ENCODE assay signal across 9 cellular contexts in the genomic region with DNA sequence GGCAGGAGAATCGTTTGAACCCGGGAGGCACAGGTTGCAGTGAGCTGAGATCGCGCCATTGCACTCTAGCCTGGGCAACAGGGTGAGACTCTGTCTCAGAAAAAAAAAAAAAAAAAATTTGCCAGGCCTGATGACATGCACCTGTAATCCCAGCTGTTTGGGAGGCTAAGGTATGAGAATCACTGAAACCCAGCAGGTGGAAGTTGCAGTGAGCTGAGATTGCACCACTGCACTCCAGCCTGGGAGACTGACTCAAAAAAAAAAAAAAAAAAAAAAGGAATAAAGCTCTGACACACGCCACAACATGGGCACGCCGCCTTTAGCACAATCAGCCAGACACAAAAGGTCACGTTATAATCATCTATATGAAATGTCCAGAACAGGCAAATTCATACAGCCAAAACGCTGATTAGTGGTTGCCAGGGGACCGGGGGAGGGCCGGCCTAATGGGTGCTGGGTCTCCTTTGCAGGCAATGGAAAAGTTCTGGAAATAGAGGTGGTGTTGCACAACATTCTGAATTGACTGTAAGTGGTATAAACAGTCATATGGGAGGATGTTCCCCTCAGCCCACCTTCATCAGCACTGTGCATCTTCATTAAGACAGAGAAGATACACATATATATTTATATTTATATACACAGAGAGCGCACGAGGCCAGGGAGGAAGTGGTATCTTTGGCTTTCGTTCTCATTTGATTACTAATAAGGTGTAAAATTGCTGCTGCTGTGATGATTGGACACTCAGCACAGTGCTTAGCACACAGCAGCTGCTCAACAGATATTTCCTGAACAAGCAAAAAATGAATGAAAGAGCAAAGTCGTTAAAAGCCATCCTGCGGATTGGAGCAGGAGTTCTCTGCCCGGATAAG. TPM values are rescaled to one million over a fixed set of nuclear protein-coding genes. Genes with fewer than 3 reads are reported as not detected.
DNase-seq lines count a peak whose midpoint lies in the region; ATAC-seq and TF ChIP-seq lines count a peak whose summit lies in the region.
"Had no signal": no experiment of that assay in that cellular context is flagged by ENCODE, and none has a peak within 500 bp of the region (broad histone marks: within the 10 kb centered on the region; RNA-seq: fewer than 3 reads in every experiment).

No MANE protein-coding gene starts in this region.

- peak overlapping the region; percentile 67 to 90 (median 86) for H3K27ac Mint-ChIP-seq in CD14-positive monocyte
- peak overlapping the region in 1 of 2 donors; percentile 58 for H3K27ac Mint-ChIP-seq in T-cell

- TF ChIP-seq EP300 in tibial nerve (IDR thresholded peaks at IDR 0.05): no peak

- H3K4me3 Mint-ChIP-seq in CD14-positive monocyte (no peak overlapping the region), T-cell (peak overlapping the region in 2 of 3 donors; percentile 2 to 24)

- H3K9me3 ChIP-seq in right lobe of liver (no peaks in the 10 kb centered on the region), prostate gland (no peaks in the 10 kb centered on the region), tibial nerve (no peaks in the 10 kb centered on the region)
- H3K9me3 ChIP-seq: BE2C had no signal

- TF ChIP-seq POLR2A in right lobe of liver (IDR thresholded peaks at IDR 0.05): no peak
- no peak for TF ChIP-seq POLR2A in prostate gland (IDR thresholded peaks at IDR 0.05)
- TF ChIP-seq POLR2A in tibial nerve (IDR thresholded peaks at IDR 0.05): no peak

- intact Hi-C loops in CD14-positive monocyte (cut with micrococcal nuclease) (no loop called here), right lobe of liver (cut with DNase I) (no loop called here), prostate gland (cut with DNase I) (no loop called here)

- H3K36me3 Mint-ChIP-seq in CD14-positive monocyte (peaks cover 37 to 47% of the 10 kb centered on the region in 2 donors), T-cell (peaks cover 32% of the 10 kb centered on the region)

- DNase-seq in CD14-positive monocyte (ENCODE audit: low spot score) (no peak), T-cell (peak in 1 of 34 experiments; percentile 26), dermis blood vessel endothelial cell (no peak), right lobe of liver (no peak), prostate gland (ENCODE audit: low spot score) (no peak), tibial nerve (ENCODE audit: low spot score in 2 of 2) (no peak)
- DNase-seq: BE2C had no signal

- H3K4me1 Mint-ChIP-seq in CD14-positive monocyte (peaks cover 33% of the 10 kb centered on the region), T-cell (peaks cover 13 to 37% (median 25%) of the 10 kb centered on the region in 3 donors)

- H3K9me3 Mint-ChIP-seq in CD14-positive monocyte (peaks cover 0 to 2% (median 0%) of the 10 kb centered on the region in 7 donors), T-cell (no peaks in the 10 kb centered on the region)

- H3K4me1 ChIP-seq in right lobe of liver (peaks cover 0 to 12% (median 0%) of the 10 kb centered on the region in 4 donors), prostate gland (replicated peaks) (peaks cover 3% of the 10 kb centered on the region), tibial nerve (peaks cover 0 to 17% (median 12%) of the 10 kb centered on the region in 4 donors)
- H3K4me1 ChIP-seq: BE2C had no signal

- H3K27ac ChIP-seq in right lobe of liver (no peak overlapping the region), prostate gland (no peak overlapping the region), tibial nerve (no peak overlapping the region)

- CTCF ChIA-PET in T-cell (lab: Charles Lee): interaction anchor here in 1 of 2 donors (0.6 to 0.7 kb wide), 3 partner anchors 92 to 191 kb away, joined by 3 to 5 read pairs (median 4); a partner anchor contains a TSS

- H3K36me3 ChIP-seq in right lobe of liver (peaks cover 0 to 6% (median 0%) of the 10 kb centered on the region in 4 donors), prostate gland (peaks cover 0 to 12% of the 10 kb centered on the region in 2 donors), tibial nerve (peaks cover 0 to 70% (median 7%) of the 10 kb centered on the region in 3 donors)

- POLR2A ChIA-PET in T-cell (lab: Charles Lee): interaction anchor here (0.6 to 1.5 kb wide), 4 partner anchors 19 to 200 kb away, joined by 3 to 6 read pairs (median 4); a partner anchor contains a TSS

- 57% methylated on average over 7 of the region's 17 CpGs for WGBS in right lobe of liver (ENCODE audit: insufficient coverage, low coverage, low lambda C conversion rate, missing lambda C conversion rate)
- WGBS in prostate gland: 77% methylated on average over 17 of the region's 17 CpGs
- 74 to 79% methylated on average over 17 of the region's 17 CpGs for WGBS in tibial nerve, 2 donors

- H3K27me3 ChIP-seq in right lobe of liver: no peaks in the 10 kb centered on the region
- no peaks in the 10 kb centered on the region for H3K27me3 ChIP-seq in prostate gland (replicated peaks; ENCODE audit: insufficient read depth)
- no peaks in the 10 kb centered on the region for H3K27me3 ChIP-seq in tibial nerve
- H3K27me3 ChIP-seq: BE2C had no signal

- TF ChIP-seq CTCF in CD14-positive monocyte (IDR thresholded peaks at IDR 0.05): no peak
- no peak for TF ChIP-seq CTCF in right lobe of liver (IDR thresholded peaks at IDR 0.05)
- no peak for TF ChIP-seq CTCF in prostate gland (IDR thresholded peaks at IDR 0.05)
- no peak for TF ChIP-seq CTCF in tibial nerve (IDR thresholded peaks at IDR 0.05)

- ATAC-seq in GM18873 (IDR thresholded peaks at IDR 0.05; ENCODE audit: low FRiP score, unreplicated experiment) (peak; percentile 37), HG02884 (IDR thresholded peaks at IDR 0.05; ENCODE audit: unreplicated experiment) (peak; percentile 58), T-cell (replicated peaks in 1 of 4) (no peak), right lobe of liver (no peak)

- H3K27me3 Mint-ChIP-seq in CD14-positive monocyte (ENCODE audit: low read depth in 3 of 3): peaks cover 0 to 7% (median 0%) of the 10 kb centered on the region in 3 donors
- H3K27me3 Mint-ChIP-seq in T-cell: no peaks in the 10 kb centered on the region

- H3K4me3 ChIP-seq in right lobe of liver: no peak overlapping the region
- no peak overlapping the region for H3K4me3 ChIP-seq in prostate gland
- H3K4me3 ChIP-seq in tibial nerve: no peak overlapping the region

RNA-seq across cellular contexts. Expression of a gene that starts 3.8 kb away (rescaled TPM):
- polyA plus RNA-seq in CD14-positive monocyte: 10 to 100 TPM; 15.3 to 17.0 TPM
- 10 to 100 TPM; 16.8 to 27.6 (median 24.7) TPM for total RNA-seq in T-cell
- total RNA-seq in dermis blood vessel endothelial cell: 23.5 and 41.4 TPM in 2 replicates
- total RNA-seq in right lobe of liver: 10 to 100 TPM; 11.3 to 28.3 (median 15.6) TPM
- total RNA-seq in prostate gland: 10 to 100 TPM; 33.6 to 36.0 TPM
- 10 to 100 TPM; 33.7 to 49.6 (median 40.5) TPM for total RNA-seq in tibial nerve

RNA-seq across cellular contexts. Expression of a gene that starts 7.7 kb away (rescaled TPM):
- polyA plus RNA-seq in CD14-positive monocyte: not detected
- total RNA-seq in T-cell (1 to 10 TPM; 2.9 to 5.8 (median 3.9) TPM), dermis blood vessel endothelial cell (0.79 and 2.2 TPM in 2 replicates), right lobe of liver (under 1 TPM in 3 of 6 experiments, not detected in 3; 0.20 to 0.29 (median 0.24) TPM), prostate gland (10 to 100 TPM in 1 of 2 donors, 1 to 10 TPM in 1; 1.4 to 10.9 TPM), tibial nerve (1 to 10 TPM; 4.6 to 6.9 (median 5.9) TPM)

RNA-seq across cellular contexts. Expression of a gene that starts 17.3 kb away (rescaled TPM):
- 10 to 100 TPM; 16.9 to 22.0 TPM for polyA plus RNA-seq in CD14-positive monocyte
- 100 to 1,000 TPM; 173 to 208 (median 194) TPM for total RNA-seq in T-cell
- total RNA-seq in dermis blood vessel endothelial cell: 23.8 and 54.5 TPM in 2 replicates
- 10 to 100 TPM; 26.4 to 39.6 (median 30.2) TPM for total RNA-seq in right lobe of liver
- total RNA-seq in prostate gland: 100 to 1,000 TPM in 1 of 2 donors, 10 to 100 TPM in 1; 49.5 to 112 TPM
- 10 to 100 TPM; 35.4 to 56.7 (median 40.7) TPM for total RNA-seq in tibial nerve

RNA-seq across cellular contexts. Expression of a gene that starts 47.5 kb away (rescaled TPM):
- under 1 TPM; 0.16 to 0.38 TPM for polyA plus RNA-seq in CD14-positive monocyte
- total RNA-seq in T-cell: 10 to 100 TPM; 10.6 to 22.4 (median 18.2) TPM
- 1.0 and 1.1 TPM in 2 replicates for total RNA-seq in dermis blood vessel endothelial cell
- total RNA-seq in right lobe of liver: 10 to 100 TPM in 5 of 6 experiments, 1 to 10 TPM in 1; 8.8 to 22.2 (median 14.0) TPM
- total RNA-seq in prostate gland: 10 to 100 TPM in 1 of 2 donors, 1 to 10 TPM in 1; 1.5 to 10.8 TPM
- total RNA-seq in tibial nerve: 1 to 10 TPM in 3 of 4 donors, under 1 TPM in 1; 0.44 to 8.6 (median 3.0) TPM

RNA-seq across cellular contexts. Expression of a gene that starts 49.1 kb away (rescaled TPM):
- 10 to 100 TPM; 10.1 to 11.2 TPM for polyA plus RNA-seq in CD14-positive monocyte
- total RNA-seq in T-cell (under 1 TPM in 1 of 5 donors, not detected in 4; 0.47 TPM), dermis blood vessel endothelial cell (not detected in 2 replicates), right lobe of liver (1 to 10 TPM; 1.1 to 5.6 (median 2.2) TPM), prostate gland (not detected), tibial nerve (10 to 100 TPM in 1 of 4 donors, 1 to 10 TPM in 3; 5.5 to 17.1 (median 7.7) TPM)

Comparison
In these comparisons a context has a peak if more than half of its experiments do, and no peak if none do; other contexts are left out.
1. H3K4me3 Mint-ChIP-seq: peak in T-cell (2 of 3); none in CD14-positive monocyte (0 of 2).
2. ATAC-seq: peak in GM18873 (single experiment) and HG02884 (single experiment); none in T-cell (0 of 4) and right lobe of liver (0 of 4).